21 cellular contexts compared by ENCODE assay signal in the genomic region with DNA sequence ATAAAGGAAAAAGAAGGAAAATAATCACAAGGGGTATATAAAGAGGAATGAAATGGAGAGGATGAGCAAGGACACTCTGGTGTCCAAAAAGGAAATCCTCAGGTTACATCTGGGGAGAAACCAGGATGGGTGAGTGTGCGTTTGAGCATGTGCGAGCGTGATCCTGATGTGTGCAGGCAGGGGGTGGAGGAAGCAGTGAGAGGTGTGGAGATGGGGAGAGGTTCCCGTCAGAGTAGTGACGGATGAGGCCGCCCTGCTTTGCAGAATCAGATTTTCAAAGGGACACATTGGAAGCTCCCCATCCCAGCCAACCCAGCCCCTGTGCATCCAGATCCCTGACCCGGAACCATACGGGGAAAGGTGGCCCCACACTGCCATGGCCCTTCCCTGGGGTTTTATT.
"Had no signal": no experiment of that assay in that cellular context is flagged by ENCODE, and none has a peak within 500 bp of the region (broad histone marks: within the 10 kb centered on the region; RNA-seq: fewer than 3 reads in every experiment).

No MANE protein-coding gene starts in this region.

- H3K4me1 ChIP-seq: adrenal gland, colonic mucosa had no signal

- H3K4me3 Mint-ChIP-seq: activated CD4-positive, alpha-beta T cell treated with anti-CD3 and anti-CD28 coated beads for 36 hours; activated naive CD8-positive, alpha-beta T cell; activated T-cell treated with anti-CD3 and anti-CD28 coated beads, Interleukin-2, amount 50 U/mL, for 4 hours; memory B cell; T-helper 1 cell treated with Interleukin-12 subunit alpha and Interleukin-12 subunit beta and Interleukin-4 antibody, amounts not matched to agents 30 μg/mL and 1 μg/mL, for 36 hours; type B pancreatic cell; WTC11 had no signal

- H3K36me3 Mint-ChIP-seq: activated naive CD8-positive, alpha-beta T cell; memory B cell had no signal

- H3K36me3 ChIP-seq: colonic mucosa, spleen had no signal

- H3K9me3 ChIP-seq: adrenal gland, colonic mucosa, mucosa of descending colon, spleen, suprapubic skin had no signal

- ATAC-seq: activated CD4-positive, alpha-beta T cell treated with anti-CD3 and anti-CD28 coated beads for 36 hours; activated T-cell treated with anti-CD3 and anti-CD28 coated beads, Interleukin-2, amount 50 U/mL, for 4 hours; mucosa of descending colon; WTC11 had no signal

- H3K27me3 Mint-ChIP-seq: activated CD4-positive, alpha-beta T cell treated with anti-CD3 and anti-CD28 coated beads for 36 hours; activated naive CD8-positive, alpha-beta T cell; memory B cell; type B pancreatic cell had no signal

- H3K27ac Mint-ChIP-seq: activated CD4-positive, alpha-beta T cell treated with anti-CD3 and anti-CD28 coated beads for 36 hours; activated naive CD8-positive, alpha-beta T cell; activated T-helper 2 cell treated with anti-CD3 and anti-CD28 coated beads, Interferon-gamma antibody, Interleukin-2, Interleukin-4, amounts not matched to agents 10 μg/mL and 5 μg/mL and 100 μg/mL, durations not matched to agents 14 hours and 24 hours and 36 hours; memory B cell; T-helper 1 cell treated with Interleukin-12 subunit alpha and Interleukin-12 subunit beta and Interleukin-4 antibody, amounts not matched to agents 30 μg/mL and 1 μg/mL, for 36 hours; type B pancreatic cell had no signal

- H3K27me3 ChIP-seq: adrenal gland, colonic mucosa, spleen, suprapubic skin had no signal

- H3K4me1 Mint-ChIP-seq: activated CD4-positive, alpha-beta T cell treated with anti-CD3 and anti-CD28 coated beads for 36 hours; memory B cell had no signal

- DNase-seq: activated CD4-positive, alpha-beta T cell treated with anti-CD3 and anti-CD28 coated beads for 36 hours; activated CD4-positive, alpha-beta T cell treated with anti-CD3 and anti-CD28 coated beads, Interleukin-2, amount 50 U/mL, for 4 hours; activated CD8-positive, alpha-beta memory T cell treated with anti-CD3 and anti-CD28 coated beads, Interleukin-2, amount 50 U/mL, for 48 hours; activated naive CD4-positive, alpha-beta T cell; activated T-cell treated with anti-CD3 and anti-CD28 coated beads, Interleukin-2, amount 50 U/mL, for 4 hours; colonic mucosa; hippocampal formation; mucosa of descending colon; occipital lobe; spleen; stimulated activated CD4-positive, alpha-beta T cell treated with anti-CD3 and anti-CD28 coated beads, Interleukin-4, amount 100 ng/mL, for 24 hours; stimulated activated naive CD4-positive, alpha-beta T cell treated with Interleukin-2 at 50 U/mL for 16 hours; T1000 had no signal

- H3K4me3 ChIP-seq: adrenal gland, colonic mucosa, mucosa of descending colon, spleen, suprapubic skin had no signal

- H3K9me3 Mint-ChIP-seq: activated T-cell treated with anti-CD3 and anti-CD28 coated beads, Interleukin-2, amount 50 U/mL, for 4 hours; activated T-helper 2 cell treated with anti-CD3 and anti-CD28 coated beads, Interferon-gamma antibody, Interleukin-2, Interleukin-4, amounts not matched to agents 10 μg/mL and 5 μg/mL and 100 μg/mL, durations not matched to agents 14 hours and 24 hours and 36 hours; memory B cell; T-helper 1 cell treated with Interleukin-12 subunit alpha and Interleukin-12 subunit beta and Interleukin-4 antibody, amounts not matched to agents 30 μg/mL and 1 μg/mL, for 36 hours; type B pancreatic cell; WTC11 had no signal

- H3K27ac ChIP-seq: adrenal gland, colonic mucosa, spleen, suprapubic skin had no signal
